Comparison of ENCODE assay signal across 11 cellular contexts in the genomic region with DNA sequence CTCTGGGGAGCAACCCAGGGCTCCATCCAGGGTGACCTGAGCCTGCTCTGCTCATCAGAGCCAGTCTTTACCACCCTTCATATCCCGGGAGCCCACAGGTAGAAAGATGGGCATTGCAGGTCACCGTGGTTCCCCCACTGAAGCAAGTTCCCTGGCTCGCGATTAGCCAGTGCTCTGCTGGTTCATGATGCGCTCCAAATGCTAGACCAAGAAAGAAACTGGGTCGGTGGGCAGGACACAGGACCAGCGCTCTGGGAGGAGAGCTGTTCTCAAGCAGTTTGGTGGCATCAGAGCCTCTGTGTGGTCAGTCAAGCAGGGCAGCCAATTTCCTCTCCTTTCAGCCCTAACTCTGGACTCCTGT.
DNase-seq lines count a peak whose midpoint lies in the region; ATAC-seq, FAIRE-seq and TF ChIP-seq lines count a peak whose summit lies in the region.
"Had no signal": no experiment of that assay in that cellular context is flagged by ENCODE, and none has a peak within 500 bp of the region (broad histone marks: within the 10 kb centered on the region; RNA-seq: fewer than 3 reads in every experiment).

No MANE protein-coding gene starts in this region.

- H3K4me3 Mint-ChIP-seq in stimulated activated memory B cell treated with anti-CD40 and anti-IgM and Interleukin-4, amounts not matched to agents 10 μg/mL and 1 μg/mL and 100 μg/mL, for 72 hours: no peak overlapping the region
- no peak overlapping the region for H3K4me3 Mint-ChIP-seq in CD8-positive, alpha-beta memory T cell

- H3K27ac ChIP-seq in ascending aorta: peak overlapping the region; percentile 97 to 98
- peak overlapping the region; percentile 71 to 83 (median 80) for H3K27ac ChIP-seq in right lobe of liver
- H3K27ac ChIP-seq in small intestine (ENCODE audit: low read depth in 1 of 2, low read length in 1 of 2): peak overlapping the region in 1 of 2 donors; percentile 26
- H3K27ac ChIP-seq in CD8-positive, alpha-beta memory T cell (ENCODE audit: low read depth, low read length): no peak overlapping the region
- H3K27ac ChIP-seq: neutrophil had no signal

- CTCF ChIA-PET in CD8-positive, alpha-beta memory T cell (lab: Charles Lee): interaction anchor here (1.2 kb wide), 1 partner anchor 13 kb away, joined by 4 read pairs; no protein-coding TSS in a partner anchor

- no peak for FAIRE-seq in H54 (lab: Jason Lieb, UNC)
- FAIRE-seq in small intestine (lab: Jason Lieb, UNC): no peak

- peak in 3 of 4 donors; percentile 0 to 13 (median 2) for ATAC-seq in right lobe of liver
- ATAC-seq in stimulated activated memory B cell treated with anti-CD40 and anti-IgM and Interleukin-4, amounts not matched to agents 10 μg/mL and 1 μg/mL and 100 μg/mL, for 72 hours: no peak

- H3K27me3 Mint-ChIP-seq in stimulated activated memory B cell treated with anti-CD40 and anti-IgM and Interleukin-4, amounts not matched to agents 10 μg/mL and 1 μg/mL and 100 μg/mL, for 72 hours: no peaks in the 10 kb centered on the region
- H3K27me3 Mint-ChIP-seq in CD8-positive, alpha-beta memory T cell: peaks cover 16 to 21% of the 10 kb centered on the region in 2 donors

- intact Hi-C loops in ascending aorta (cut with DNase I) (loop anchor here (1.0 kb wide), 1 partner anchor 26 kb away; no protein-coding TSS in a partner anchor), right lobe of liver (cut with DNase I) (no loop called here)

- peaks cover 45 to 66% of the 10 kb centered on the region in 2 donors for H3K4me1 ChIP-seq in ascending aorta
- peaks cover 0 to 59% (median 21%) of the 10 kb centered on the region in 4 donors for H3K4me1 ChIP-seq in right lobe of liver
- H3K4me1 ChIP-seq in small intestine (ENCODE audit: control insufficient read depth in 2 of 2, insufficient read depth in 1 of 2, low read depth in 1 of 2, low read length in 1 of 2): peaks cover 0 to 16% of the 10 kb centered on the region in 2 donors
- no peaks in the 10 kb centered on the region for H3K4me1 ChIP-seq in CD8-positive, alpha-beta memory T cell (ENCODE audit: insufficient read depth, low read length)

- TF ChIP-seq POLR2A in right lobe of liver (IDR thresholded peaks at IDR 0.05) (no peak), H54 (IDR thresholded peaks at IDR 0.05; ENCODE audit: low read depth, low read length) (no peak)

- no peaks in the 10 kb centered on the region for H3K36me3 Mint-ChIP-seq in stimulated activated memory B cell treated with anti-CD40 and anti-IgM and Interleukin-4, amounts not matched to agents 10 μg/mL and 1 μg/mL and 100 μg/mL, for 72 hours
- H3K36me3 Mint-ChIP-seq in CD8-positive, alpha-beta memory T cell: no peaks in the 10 kb centered on the region

- peak overlapping the region; percentile 92 for H3K27ac Mint-ChIP-seq in stimulated activated memory B cell treated with anti-CD40 and anti-IgM and Interleukin-4, amounts not matched to agents 10 μg/mL and 1 μg/mL and 100 μg/mL, for 72 hours
- no peak overlapping the region for H3K27ac Mint-ChIP-seq in CD8-positive, alpha-beta memory T cell

- H3K27me3 ChIP-seq in ascending aorta (no peaks in the 10 kb centered on the region), right lobe of liver (no peaks in the 10 kb centered on the region), small intestine (ENCODE audit: control insufficient read depth in 2 of 2, insufficient read depth in 2 of 2, low read length in 2 of 2) (no peaks in the 10 kb centered on the region)
- H3K27me3 ChIP-seq in CD8-positive, alpha-beta memory T cell (ENCODE audit: insufficient read depth, low read length, poor library complexity, severe bottlenecking): no peaks in the 10 kb centered on the region

- POLR2A ChIA-PET in CD8-positive, alpha-beta memory T cell (lab: Charles Lee): no interaction called here

- TF ChIP-seq CTCF in HFF-Myc (IDR thresholded peaks at IDR 0.05; ENCODE audit: low read depth, low read length, missing control alignments) (no peak), ascending aorta (IDR thresholded peaks at IDR 0.05) (no peak), right lobe of liver (IDR thresholded peaks at IDR 0.05) (no peak)

- no peaks in the 10 kb centered on the region for H3K36me3 ChIP-seq in ascending aorta
- H3K36me3 ChIP-seq in right lobe of liver: no peaks in the 10 kb centered on the region
- no peaks in the 10 kb centered on the region for H3K36me3 ChIP-seq in small intestine (ENCODE audit: control insufficient read depth in 2 of 2, insufficient read depth in 2 of 2, low read length in 2 of 2)
- H3K36me3 ChIP-seq in CD8-positive, alpha-beta memory T cell (ENCODE audit: insufficient read depth, low read length): no peaks in the 10 kb centered on the region
- H3K36me3 ChIP-seq: neutrophil had no signal

- H3K9me3 Mint-ChIP-seq in stimulated activated memory B cell treated with anti-CD40 and anti-IgM and Interleukin-4, amounts not matched to agents 10 μg/mL and 1 μg/mL and 100 μg/mL, for 72 hours: no peaks in the 10 kb centered on the region
- H3K9me3 Mint-ChIP-seq in CD8-positive, alpha-beta memory T cell: no peaks in the 10 kb centered on the region

- H3K9me3 ChIP-seq in ascending aorta (no peaks in the 10 kb centered on the region), right lobe of liver (no peaks in the 10 kb centered on the region), small intestine (ENCODE audit: control insufficient read depth, low read depth) (no peaks in the 10 kb centered on the region)
- no peaks in the 10 kb centered on the region for H3K9me3 ChIP-seq in CD8-positive, alpha-beta memory T cell (ENCODE audit: low read length)
- H3K9me3 ChIP-seq: neutrophil had no signal

- H3K4me3 ChIP-seq in HFF-Myc (replicated peaks; ENCODE audit: low read depth, low read length) (peak overlapping the region; percentile 30), ascending aorta (peak overlapping the region; percentile 22 to 47), right lobe of liver (peak overlapping the region in 1 of 3 donors; percentile 9), small intestine (ENCODE audit: low read depth in 1 of 2, low read length in 2 of 2) (no peak overlapping the region)
- no peak overlapping the region for H3K4me3 ChIP-seq in CD8-positive, alpha-beta memory T cell (ENCODE audit: low read length)

- 58% methylated on average over 3 of the region's 7 CpGs for whole genome bisulfite sequencing in right lobe of liver (ENCODE audit: insufficient coverage, low coverage, low lambda C conversion rate, missing lambda C conversion rate)
- 34 to 65% (median 46%) methylated on average over 7 of the region's 7 CpGs for WGBS in small intestine, 3 donors

- DNase-seq in HFF-Myc (ENCODE audit: extremely low read depth, low read depth): no peak
- DNase-seq in ascending aorta (ENCODE audit: low spot score in 2 of 2): peak in 1 of 2 donors; percentile 61
- peak in 1 of 3 donors; percentile 35 for DNase-seq in right lobe of liver
- DNase-seq in H54 (ENCODE audit: insufficient read length, low spot score): no peak
- DNase-seq in small intestine: no peak
- no peak for DNase-seq in CD8-positive, alpha-beta memory T cell
- DNase-seq: activated naive CD4-positive, alpha-beta T cell treated with anti-CD3 and anti-CD28 coated beads, Interleukin-2, amount 50 U/mL, for 16 hours; GDM1; stimulated activated CD8-positive, alpha-beta memory T cell treated with anti-CD3 and anti-CD28 coated beads, Interleukin-4, amount 100 ng/mL, for 48 hours had no signal

- H3K4me1 Mint-ChIP-seq in stimulated activated memory B cell treated with anti-CD40 and anti-IgM and Interleukin-4, amounts not matched to agents 10 μg/mL and 1 μg/mL and 100 μg/mL, for 72 hours: peaks cover 87% of the 10 kb centered on the region
- H3K4me1 Mint-ChIP-seq in CD8-positive, alpha-beta memory T cell: peaks cover 0 to 5% (median 5%) of the 10 kb centered on the region in 3 donors

Comparison
In these comparisons a context has a peak if more than half of its experiments do, and no peak if none do; other contexts are left out.
1. H3K4me3 ChIP-seq: peak in HFF-Myc (single experiment) and ascending aorta (2 of 2); none in small intestine (0 of 2) and CD8-positive, alpha-beta memory T cell (single experiment).